12 cellular contexts compared by ENCODE assay signal in the genomic region with DNA sequence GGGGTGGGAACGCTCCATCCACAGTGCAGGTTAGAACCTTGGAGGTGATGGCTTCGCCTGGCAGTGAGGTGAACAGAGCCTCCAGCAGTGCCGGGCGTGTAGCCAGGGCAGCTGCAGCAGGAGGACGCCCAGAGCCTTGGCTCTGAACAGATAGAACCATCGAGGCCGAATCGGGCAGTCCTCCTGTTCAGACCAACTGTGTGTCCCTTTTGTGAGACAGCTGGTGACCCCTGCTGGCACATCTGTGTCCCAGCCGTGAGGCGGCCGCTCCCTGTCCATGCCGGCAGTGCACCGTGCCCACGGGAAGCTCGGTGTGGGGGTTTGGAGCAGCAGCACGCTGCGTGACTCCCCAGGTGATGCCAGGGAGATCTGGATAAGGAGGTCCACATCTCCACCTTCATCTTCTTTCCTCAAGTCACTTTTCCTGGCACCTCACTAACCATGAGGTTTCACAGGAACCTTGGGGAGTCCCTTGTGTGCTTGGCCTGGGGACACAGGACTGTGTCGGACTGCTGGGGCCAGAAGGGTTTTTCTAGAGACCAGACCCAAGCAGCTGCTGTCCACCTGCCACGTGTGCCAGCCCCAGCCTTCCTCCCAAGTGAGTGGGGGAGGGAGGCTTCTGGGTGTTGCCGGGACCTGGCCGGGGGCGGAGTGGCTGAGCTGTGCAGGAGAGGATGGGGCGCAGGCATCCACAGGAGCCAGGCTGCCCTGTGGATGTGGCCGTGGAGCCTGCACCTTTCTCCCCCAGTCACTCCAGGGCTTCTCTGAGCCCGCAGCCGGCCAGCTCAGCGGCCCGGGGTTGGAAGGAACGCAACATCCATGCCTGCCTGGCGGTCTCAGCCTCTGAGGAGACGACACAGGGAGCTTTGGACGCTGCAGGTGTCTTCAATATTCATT.
DNase-seq lines count a peak whose midpoint lies in the region; ATAC-seq and TF ChIP-seq lines count a peak whose summit lies in the region.
"Had no signal": no experiment of that assay in that cellular context is flagged by ENCODE, and none has a peak within 500 bp of the region (broad histone marks: within the 10 kb centered on the region; RNA-seq: fewer than 3 reads in every experiment).

No MANE protein-coding gene starts in this region.

- H3K9me3 Mint-ChIP-seq in naive thymus-derived CD4-positive, alpha-beta T cell, result no peaks in the 10 kb centered on the region

- H3K4me1 Mint-ChIP-seq in naive thymus-derived CD4-positive, alpha-beta T cell, result peaks cover 0 to 19% (median 16%) of the 10 kb centered on the region in 7 donors

- no peaks in the 10 kb centered on the region for H3K9me2 ChIP-seq in DOHH2 (replicated peaks; ENCODE audit: control insufficient read depth, low read length)

- no peak overlapping the region for H3K9ac ChIP-seq in fibroblast of lung (ENCODE audit: insufficient read depth, low read length)

- H3K79me2 ChIP-seq in DOHH2 (ENCODE audit: control insufficient read depth, low read length) (no peaks in the 10 kb centered on the region; the same call in 1 of the 2 replicates), fibroblast of lung (ENCODE audit: control insufficient read depth, insufficient read depth, low read length) (no peaks in the 10 kb centered on the region)

- H3K4me3 ChIP-seq in DOHH2 (ENCODE audit: low read length) (no peak overlapping the region), fibroblast of lung (replicated peaks in 1 of 4; ENCODE audit: control extremely low read depth in 1 of 4, insufficient read depth in 1 of 4, low read depth in 3 of 4, low read length in 4 of 4) (no peak overlapping the region)
- H3K4me3 ChIP-seq in naive thymus-derived CD4-positive, alpha-beta T cell (ENCODE audit: low read length), result no peak overlapping the region
- H3K4me3 ChIP-seq: MG63 had no signal

- H4K20me1 ChIP-seq in DOHH2 (ENCODE audit: control insufficient read depth, insufficient read depth, low read depth, low read length) (peaks cover 12% of the 10 kb centered on the region; the same call in 1 of the 2 replicates), fibroblast of lung (ENCODE audit: control insufficient read depth, extremely low read depth, insufficient read depth, low read length) (no peaks in the 10 kb centered on the region)

- DNase-seq in NCI-H460 (ENCODE audit: extremely low read depth, low read depth), result peak; percentile 7
- no peak for DNase-seq in fibroblast of lung (ENCODE audit: low read depth in 2 of 2)
- DNase-seq in pons (ENCODE audit: low spot score), result peak; percentile 37
- DNase-seq in superior temporal gyrus (ENCODE audit: extremely low spot score), result no peak
- no peak for DNase-seq in naive thymus-derived CD4-positive, alpha-beta T cell
- DNase-seq: activated CD8-positive, alpha-beta memory T cell treated with anti-CD3 and anti-CD28 coated beads for 24 hours; DMS79 treated with DMSO at 0.1 percent for 48 hours; MG63; NCI-H69 had no signal

- H2AFZ ChIP-seq in fibroblast of lung (ENCODE audit: low read length), result no peak overlapping the region

- no peak overlapping the region for H3K4me3 Mint-ChIP-seq in naive thymus-derived CD4-positive, alpha-beta T cell

- no peaks in the 10 kb centered on the region for H3K27me3 Mint-ChIP-seq in naive thymus-derived CD4-positive, alpha-beta T cell

- H3K4me2 ChIP-seq in DOHH2 (ENCODE audit: low read length) (no peak overlapping the region), fibroblast of lung (ENCODE audit: extremely low read depth, insufficient read depth, low read length) (no peak overlapping the region)

- intact Hi-C loops in naive thymus-derived CD4-positive, alpha-beta T cell (cut with micrococcal nuclease), result no loop called here

- H3K4me1 ChIP-seq in DOHH2 (ENCODE audit: control insufficient read depth, low read length), result no peaks in the 10 kb centered on the region
- peaks cover 3% of the 10 kb centered on the region for H3K4me1 ChIP-seq in fibroblast of lung (ENCODE audit: control insufficient read depth, extremely low read depth, insufficient read depth, low read length)
- no peaks in the 10 kb centered on the region for H3K4me1 ChIP-seq in naive thymus-derived CD4-positive, alpha-beta T cell (ENCODE audit: control insufficient read depth in 2 of 2, insufficient read depth in 2 of 2, low read length in 2 of 2)

- ATAC-seq in HG03460 (IDR thresholded peaks at IDR 0.05; ENCODE audit: unreplicated experiment) (no peak), GM21367 (IDR thresholded peaks at IDR 0.05; ENCODE audit: unreplicated experiment) (no peak)
- no peak for ATAC-seq in naive thymus-derived CD4-positive, alpha-beta T cell

- TF ChIP-seq CTCF in DOHH2 (IDR thresholded peaks at IDR 0.05; ENCODE audit: low read depth, low read length, poor library complexity, severe bottlenecking) (peak; percentile 9), fibroblast of lung (conservative IDR thresholded peaks at IDR 0.05 in 1 of 2, IDR thresholded peaks at IDR 0.05 in 1 of 2; ENCODE audit: low read depth in 1 of 2, low read length in 2 of 2) (no peak)

- no peak overlapping the region for H3K27ac ChIP-seq in DOHH2 (ENCODE audit: low read depth, low read length)
- peak overlapping the region; percentile 47 for H3K27ac ChIP-seq in fibroblast of lung (ENCODE audit: insufficient read depth, low read length)
- no peak overlapping the region for H3K27ac ChIP-seq in naive thymus-derived CD4-positive, alpha-beta T cell (ENCODE audit: low read depth, low read length)

- peaks cover 0 to 27% (median 4%) of the 10 kb centered on the region in 5 donors for H3K36me3 Mint-ChIP-seq in naive thymus-derived CD4-positive, alpha-beta T cell

- H3K27ac Mint-ChIP-seq in naive thymus-derived CD4-positive, alpha-beta T cell, result no peak overlapping the region

- POLR2A ChIA-PET in naive thymus-derived CD4-positive, alpha-beta T cell (lab: Charles Lee), result no interaction called here

- no peaks in the 10 kb centered on the region for H3K9me3 ChIP-seq in DOHH2 (ENCODE audit: control insufficient read depth, insufficient read depth, low read length)
- H3K9me3 ChIP-seq in fibroblast of lung (ENCODE audit: control insufficient read depth, insufficient read depth, low read depth, low read length), result no peaks in the 10 kb centered on the region
- no peaks in the 10 kb centered on the region for H3K9me3 ChIP-seq in naive thymus-derived CD4-positive, alpha-beta T cell (ENCODE audit: control insufficient read depth in 2 of 3, low read length in 3 of 3)
- H3K9me3 ChIP-seq: MG63 had no signal

- no peaks in the 10 kb centered on the region for H3F3A ChIP-seq in DOHH2 (ENCODE audit: control insufficient read depth, insufficient read depth)

- CTCF ChIA-PET in naive thymus-derived CD4-positive, alpha-beta T cell (lab: Charles Lee), result no interaction called here

- peaks cover 63% of the 10 kb centered on the region for H3K36me3 ChIP-seq in DOHH2 (ENCODE audit: control insufficient read depth, low read length)
- H3K36me3 ChIP-seq in fibroblast of lung (ENCODE audit: control insufficient read depth, insufficient read depth, low read length), result peaks cover 10% of the 10 kb centered on the region
- H3K36me3 ChIP-seq in naive thymus-derived CD4-positive, alpha-beta T cell (ENCODE audit: control insufficient read depth in 2 of 3, insufficient read depth in 3 of 3, low read length in 3 of 3), result peaks cover 0 to 61% (median 0%) of the 10 kb centered on the region in 3 experiments
- H3K36me3 ChIP-seq: MG63 had no signal

- no peaks in the 10 kb centered on the region for H3K27me3 ChIP-seq in DOHH2 (ENCODE audit: control insufficient read depth, low read length)
- no peaks in the 10 kb centered on the region for H3K27me3 ChIP-seq in fibroblast of lung (ENCODE audit: control insufficient read depth, insufficient read depth, low read length)
- H3K27me3 ChIP-seq in naive thymus-derived CD4-positive, alpha-beta T cell (ENCODE audit: control insufficient read depth in 2 of 2, insufficient read depth in 2 of 2, low read length in 2 of 2), result no peaks in the 10 kb centered on the region
- H3K27me3 ChIP-seq: MG63 had no signal

Comparison
In these comparisons a context has a peak if more than half of its experiments do, and no peak if none do; other contexts are left out.
1. DNase-seq: peak in NCI-H460 (single experiment) and pons (single experiment); none in fibroblast of lung (0 of 2), superior temporal gyrus (single experiment) and naive thymus-derived CD4-positive, alpha-beta T cell (0 of 9).